ENCODE assay signal across 23 cellular contexts in genomic region chr2:186612555-186613440, GRCh38. TPM values are rescaled to one million over a fixed set of nuclear protein-coding genes. Genes with fewer than 3 reads are reported as not detected.
A peak's percentile ranks its signal among the peaks of the same experiment; 100 is the strongest.
DNase-seq lines count a peak whose midpoint lies in the region; ATAC-seq and TF ChIP-seq lines count a peak whose summit lies in the region.
"Had no signal": no experiment of that assay in that cellular context is flagged by ENCODE, and none has a peak within 500 bp of the region (broad histone marks: within the 10 kb centered on the region; RNA-seq: fewer than 3 reads in every experiment).

No MANE protein-coding gene starts in this region.

- no peaks in the 10 kb centered on the region for H3K36me3 ChIP-seq in neural progenitor cell
- H3K36me3 ChIP-seq: sigmoid colon had no signal

- H3K4me1 Mint-ChIP-seq in brain (peaks cover 19% of the 10 kb centered on the region), neural progenitor cell (peaks cover 35% of the 10 kb centered on the region)

- no peaks in the 10 kb centered on the region for H3K9me3 ChIP-seq in neural progenitor cell (ENCODE audit: low read depth)
- H3K9me3 ChIP-seq: sigmoid colon, SJSA1, suprapubic skin had no signal

- no peak overlapping the region for H3K9ac ChIP-seq in neural progenitor cell

- H3K9me3 Mint-ChIP-seq in brain (no peaks in the 10 kb centered on the region), neural progenitor cell (peaks cover 2% of the 10 kb centered on the region)

- peaks cover 21% of the 10 kb centered on the region for H3F3A ChIP-seq in neural progenitor cell (ENCODE audit: low read depth)

- H3K36me3 Mint-ChIP-seq in brain (peaks cover 6% of the 10 kb centered on the region), neural progenitor cell (peaks cover 17% of the 10 kb centered on the region)

- H2AFZ ChIP-seq in neural progenitor cell (replicated peaks), result no peak overlapping the region

- no peaks in the 10 kb centered on the region for H4K20me1 ChIP-seq in neural progenitor cell (ENCODE audit: low read depth)

- peaks cover 61% of the 10 kb centered on the region for H3K4me1 ChIP-seq in neural progenitor cell

- H3K27ac Mint-ChIP-seq in brain (peak overlapping the region in 4 of 5 experiments; percentile 77 to 90 (median 81)), neural progenitor cell (peak overlapping the region; percentile 72)

- peaks cover 37% of the 10 kb centered on the region for H3K79me2 ChIP-seq in neural progenitor cell (ENCODE audit: low read depth)

- H3K27me3 Mint-ChIP-seq in brain (no peaks in the 10 kb centered on the region), neural progenitor cell (ENCODE audit: insufficient read depth, low read depth) (no peaks in the 10 kb centered on the region)

- H3K4me2 ChIP-seq in neural progenitor cell, result peak overlapping the region; percentile 73

- peak; percentile 67 for ATAC-seq in GM18511 (IDR thresholded peaks at IDR 0.05; ENCODE audit: unreplicated experiment)
- ATAC-seq in HG02885 (IDR thresholded peaks at IDR 0.05; ENCODE audit: poor library complexity, unreplicated experiment), result peak; percentile 49
- ATAC-seq in activated CD4-positive, CD25-positive, alpha-beta regulatory T cell treated with anti-CD3 and anti-CD28 coated beads, Interleukin-2, amount 50 U/mL, for 24 hours, result no peak

- peak overlapping the region; percentile 19 for H3K4me3 ChIP-seq in neural progenitor cell
- H3K4me3 ChIP-seq: sigmoid colon, SJSA1, suprapubic skin had no signal

- H3K27me3 ChIP-seq in neural progenitor cell, result no peaks in the 10 kb centered on the region
- H3K27me3 ChIP-seq: brain microvascular endothelial cell, sigmoid colon, SJSA1, suprapubic skin had no signal

- H3K4me3 Mint-ChIP-seq in brain (peak overlapping the region in 2 of 5 experiments; percentile 45 to 72), neural progenitor cell (no peak overlapping the region)

- H3K27ac ChIP-seq in neural progenitor cell, result peak overlapping the region; percentile 78
- H3K27ac ChIP-seq: brain microvascular endothelial cell, HL-60, sigmoid colon, SJSA1, suprapubic skin had no signal

- no peak for TF ChIP-seq CTCF in brain (conservative IDR thresholded peaks at IDR 0.05)
- no peak for TF ChIP-seq CTCF in neural progenitor cell (IDR thresholded peaks at IDR 0.05)

- peak; percentile 38 for DNase-seq in neural progenitor cell (ENCODE audit: low spot score)
- no peak for DNase-seq in stimulated activated CD4-positive, alpha-beta T cell treated with anti-CD3 and anti-CD28 coated beads, Interleukin-4, amount 100 ng/mL, for 4 hours
- no peak for DNase-seq in NCI-H1048 (lab: John Stamatoyannopoulos, UW)
- DNase-seq: activated CD4-positive, alpha-beta T cell treated with anti-CD3 and anti-CD28 coated beads, Interleukin-2, amount 50 U/mL, for 4 hours; activated naive CD4-positive, alpha-beta T cell treated with anti-CD3 and anti-CD28 coated beads, Interleukin-2, amount 50 U/mL, for 16 hours; activated T-cell treated with anti-CD3 and anti-CD28 coated beads, Interleukin-2, amount 50 U/mL, for 1 hour; AML-193; brain microvascular endothelial cell; effector CD8-positive, alpha-beta T cell; GDM1; kidney; NCI-H1694; NCI-H345; occipital lobe; sigmoid colon; stimulated activated CD4-positive, alpha-beta T cell treated with anti-CD3 and anti-CD28 coated beads, Interleukin-2, amount 100 ng/mL, for 24 hours had no signal

RNA-seq across cellular contexts. Expression of gene ITGAV, which starts 22.9 kb away (rescaled TPM):
- 10.7 TPM for polyA plus RNA-seq in brain (ENCODE audit: insufficient read depth, low read depth, low replicate concordance)
- 58.7 and 72.8 TPM in 2 replicates for total RNA-seq in neural progenitor cell (ENCODE audit: low replicate concordance)

Comparison
In these comparisons a context has a peak if more than half of its experiments do, and no peak if none do; other contexts are left out.
1. ATAC-seq: peak in GM18511 (single experiment) and HG02885 (single experiment); none in activated CD4-positive, CD25-positive, alpha-beta regulatory T cell treated with anti-CD3 and anti-CD28 coated beads, Interleukin-2, amount 50 U/mL, for 24 hours (0 of 2).